Comparison of ENCODE assay signal across 9 cellular contexts in the genomic region with DNA sequence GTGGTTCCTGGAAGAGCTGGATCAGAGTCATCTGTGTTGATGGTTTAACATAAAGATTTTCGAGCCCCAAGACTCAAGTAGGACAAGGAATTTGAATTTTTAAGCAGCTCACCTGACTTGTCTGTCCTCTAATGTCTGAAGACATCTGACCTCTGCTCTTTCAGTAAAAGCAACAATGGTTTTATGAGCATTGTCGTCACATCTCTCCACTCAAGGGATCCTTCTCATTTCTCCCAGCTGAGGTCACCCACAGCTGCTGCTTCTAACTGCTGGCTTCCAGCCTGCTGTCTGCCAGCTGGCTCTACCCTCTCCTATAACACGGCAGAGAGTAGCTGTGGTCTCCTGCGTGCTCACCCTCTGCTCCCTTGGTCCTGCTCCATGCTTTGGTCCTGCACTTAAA. TPM values are rescaled to one million over a fixed set of nuclear protein-coding genes. Genes with fewer than 3 reads are reported as not detected.
DNase-seq lines count a peak whose midpoint lies in the region; ATAC-seq and TF ChIP-seq lines count a peak whose summit lies in the region.
"Had no signal": no experiment of that assay in that cellular context is flagged by ENCODE, and none has a peak within 500 bp of the region (broad histone marks: within the 10 kb centered on the region; RNA-seq: fewer than 3 reads in every experiment).

No MANE protein-coding gene starts in this region.

- ATAC-seq in HG03025 (IDR thresholded peaks at IDR 0.05; ENCODE audit: low FRiP score, unreplicated experiment): no peak
- ATAC-seq in GM19328 (IDR thresholded peaks at IDR 0.05; ENCODE audit: unreplicated experiment): no peak

- no peak overlapping the region for H3K4me2 ChIP-seq in PC-9

- no peaks in the 10 kb centered on the region for H3K27me3 ChIP-seq in PC-9 (ENCODE audit: insufficient read depth, low read depth)
- H3K27me3 ChIP-seq in H7 (ENCODE audit: control insufficient read depth, insufficient read depth, low read length): no peaks in the 10 kb centered on the region

- no peaks in the 10 kb centered on the region for H3K9me2 ChIP-seq in PC-9 (ENCODE audit: insufficient read depth)

- POLR2A ChIA-PET in PC-9 (lab: Charles Lee; ENCODE audit: unreplicated experiment): interaction anchor here (0.6 kb wide), 1 partner anchor 73 kb away, joined by 3 read pairs; no protein-coding TSS in a partner anchor

- no peaks in the 10 kb centered on the region for H3K9me3 ChIP-seq in PC-9 (ENCODE audit: insufficient read depth, low read depth)

- BruUV-seq in PC-9 (replicated peaks; lab: Mats Ljungman, UMichigan): no TSS peak

- H2AFZ ChIP-seq in PC-9: no peak overlapping the region

- no peaks in the 10 kb centered on the region for H3F3A ChIP-seq in PC-9 (ENCODE audit: insufficient read depth, low read depth)

- no peak for TF ChIP-seq CTCF in PC-9 (conservative IDR thresholded peaks at IDR 0.05)

- H3K79me2 ChIP-seq in PC-9 (ENCODE audit: low read depth): no peaks in the 10 kb centered on the region

- H3K4me1 ChIP-seq in PC-9 (replicated peaks; ENCODE audit: insufficient read depth): 0 out of 2 replicates have a peak, but pooled peaks cover 19% of the 10 kb centered on the region

- H3K4me3 ChIP-seq in PC-9: no peak overlapping the region
- no peak overlapping the region for H3K4me3 ChIP-seq in H7 (ENCODE audit: insufficient read depth, low read depth, low read length)
- H3K4me3 ChIP-seq: SK-N-MC had no signal

- H4K20me1 ChIP-seq in PC-9 (ENCODE audit: insufficient read depth): no peaks in the 10 kb centered on the region

- DNase-seq in HPDE6-E6E7 (ENCODE audit: extremely low spot score) (peak; percentile 28), PC-9 (peak; percentile 50 to 58), fibroblast of peridontal ligament (ENCODE audit: extremely low read depth) (peak; percentile 97), pons (ENCODE audit: low spot score) (peak; percentile 97), H7 (no peak)
- no peak for DNase-seq in activated CD8-positive, alpha-beta memory T cell treated with anti-CD3 and anti-CD28 coated beads for 24 hours

- intact Hi-C loops in PC-9 (cut with micrococcal nuclease; ENCODE audit: unreplicated experiment): loop anchor here (1.0 to 10.0 kb wide), 8 partner anchors 15 to 1901 kb away; no protein-coding TSS in a partner anchor

- no peak overlapping the region for H3K27ac ChIP-seq in PC-9
- H3K27ac ChIP-seq: SK-N-MC had no signal

- H3K36me3 ChIP-seq in PC-9 (ENCODE audit: low read depth): no peaks in the 10 kb centered on the region
- H3K36me3 ChIP-seq in H7 (replicated peaks; ENCODE audit: control insufficient read depth, insufficient read depth, low read length): no peaks in the 10 kb centered on the region

- CTCF ChIA-PET in PC-9 (lab: Charles Lee): interaction anchor here (1.1 to 1.7 kb wide), 3 partner anchors 53 to 309 kb away, joined by 4 to 21 read pairs (median 9); no protein-coding TSS in a partner anchor

RNA-seq across cellular contexts. Expression of gene HDAC2, which starts 24.7 kb away (rescaled TPM):
- total RNA-seq in PC-9 (2021): 129 and 131 TPM in 2 replicates
- 181 and 223 TPM in 2 replicates for total RNA-seq in H7 (2014; rRNA removed; shearing (Covaris generic))

Comparison
In these comparisons a context has a peak if more than half of its experiments do, and no peak if none do; other contexts are left out.
1. DNase-seq: peak in HPDE6-E6E7 (single experiment), PC-9 (2 of 2), fibroblast of peridontal ligament (single experiment) and pons (single experiment); none in activated CD8-positive, alpha-beta memory T cell treated with anti-CD3 and anti-CD28 coated beads for 24 hours (single experiment) and H7 (single experiment).